ENCODE assay signal across 17 cellular contexts in genomic region chr2:217231724-217232123, GRCh38.
DNase-seq lines count a peak whose midpoint lies in the region; ATAC-seq, FAIRE-seq and TF ChIP-seq lines count a peak whose summit lies in the region.
"Had no signal": no experiment of that assay in that cellular context is flagged by ENCODE, and none has a peak within 500 bp of the region (broad histone marks: within the 10 kb centered on the region; RNA-seq: fewer than 3 reads in every experiment).

No MANE protein-coding gene starts in this region.

- H3K4me3 ChIP-seq in A549 (no peak overlapping the region), ascending aorta (no peak overlapping the region), right lobe of liver (no peak overlapping the region), esophagus squamous epithelium (no peak overlapping the region)
- H3K4me3 ChIP-seq: SJCRH30 had no signal

- intact Hi-C loops in ascending aorta (cut with DNase I) (no loop called here), right lobe of liver (cut with DNase I) (no loop called here), esophagus squamous epithelium (cut with DNase I) (no loop called here)

- no peak for FAIRE-seq in A549 (lab: Jason Lieb, UNC)

- 61% methylated on average over 3 of the region's 3 CpGs for WGBS in A549 (ENCODE audit: missing lambda C conversion rate)
- WGBS in right lobe of liver (ENCODE audit: insufficient coverage, low coverage, low lambda C conversion rate, missing lambda C conversion rate) = 51% methylated on average over 2 of the region's 3 CpGs
- WGBS in esophagus squamous epithelium, 2 donors = 57 to 74% methylated on average over 3 of the region's 3 CpGs

- no peaks in the 10 kb centered on the region for H3K27me3 ChIP-seq in ascending aorta
- H3K27me3 ChIP-seq in right lobe of liver = no peaks in the 10 kb centered on the region
- no peaks in the 10 kb centered on the region for H3K27me3 ChIP-seq in esophagus squamous epithelium
- H3K27me3 ChIP-seq: BE2C, SJCRH30 had no signal

- peak overlapping the region; percentile 9; the same call in 1 of the 3 replicates for H3K4me2 ChIP-seq in A549

- in situ Hi-C loops in G401 (cut with HindIII; ENCODE audit: low sequenced_read_pairs) = no loop called here

- H3K36me3 ChIP-seq in ascending aorta (no peaks in the 10 kb centered on the region), right lobe of liver (no peaks in the 10 kb centered on the region), esophagus squamous epithelium (no peaks in the 10 kb centered on the region)
- H3K36me3 ChIP-seq: BE2C, SJCRH30 had no signal

- POLR2A ChIA-PET in A549 (lab: Yijun Ruan, JAX) = no interaction called here

- CTCF ChIA-PET in A549 (lab: Yijun Ruan, JAX) = no interaction called here

- TF ChIP-seq CTCF in A549 (IDR thresholded peaks at IDR 0.05) (no peak), ascending aorta (IDR thresholded peaks at IDR 0.05) (no peak), right lobe of liver (IDR thresholded peaks at IDR 0.05) (no peak), esophagus squamous epithelium (IDR thresholded peaks at IDR 0.05) (no peak)

- peaks cover 9% of the 10 kb centered on the region; the same call in 1 of the 3 replicates for H3K4me1 ChIP-seq in A549
- H3K4me1 ChIP-seq in ascending aorta = peaks cover 0 to 14% of the 10 kb centered on the region in 2 donors
- H3K4me1 ChIP-seq in right lobe of liver = no peaks in the 10 kb centered on the region
- no peaks in the 10 kb centered on the region for H3K4me1 ChIP-seq in esophagus squamous epithelium
- H3K4me1 ChIP-seq: BE2C had no signal

- H3K9me3 ChIP-seq in A549 (peaks cover 2% of the 10 kb centered on the region; the same call in 1 of the 3 replicates), ascending aorta (no peaks in the 10 kb centered on the region), right lobe of liver (no peaks in the 10 kb centered on the region), esophagus squamous epithelium (no peaks in the 10 kb centered on the region)
- H3K9me3 ChIP-seq: BE2C, SJCRH30 had no signal

- DNase-seq in A549 (ENCODE audit: low read depth in 1 of 2, low spot score in 1 of 2) = no peak
- peak; percentile 58 for DNase-seq in G401 (ENCODE audit: low spot score)
- no peak for DNase-seq in ascending aorta (ENCODE audit: low spot score in 2 of 2)
- DNase-seq in right lobe of liver = no peak
- DNase-seq in stimulated activated CD4-positive, alpha-beta T cell treated with anti-CD3 and anti-CD28 coated beads, Interleukin-2, amount 100 ng/mL, for 24 hours = no peak
- no peak for DNase-seq in esophagus squamous epithelium (lab: John Stamatoyannopoulos, UW)
- DNase-seq in hippocampal formation (lab: John Stamatoyannopoulos, UW) = no peak
- no peak for DNase-seq in NCI-H2081 treated with DMSO at 0.1 percent for 48 hours (lab: John Stamatoyannopoulos, UW)
- DNase-seq: ACHN; BE2C; CD8-positive, alpha-beta memory T cell; Kasumi-1; NCI-H1930; NCI-H2171 treated with DMSO at 0.1 percent for 48 hours; NCI-H510A; NCI-H82; SJCRH30 had no signal

- TF ChIP-seq RAD21 in A549 (conservative IDR thresholded peaks at IDR 0.05 in 1 of 2, IDR thresholded peaks at IDR 0.05 in 1 of 2) = no peak

- no peak overlapping the region for H3K27ac ChIP-seq in A549
- H3K27ac ChIP-seq in ascending aorta = peak overlapping the region; percentile 48 to 68
- no peak overlapping the region for H3K27ac ChIP-seq in right lobe of liver
- H3K27ac ChIP-seq in esophagus squamous epithelium = no peak overlapping the region
- H3K27ac ChIP-seq: SJCRH30 had no signal

- TF ChIP-seq POLR2A in A549 (IDR thresholded peaks at IDR 0.05; ENCODE audit: low read length) (no peak), right lobe of liver (IDR thresholded peaks at IDR 0.05) (no peak), esophagus squamous epithelium (IDR thresholded peaks at IDR 0.05) (no peak)

- no peak for ATAC-seq in A549
- ATAC-seq in right lobe of liver = peak in 3 of 4 donors; percentile 45 to 67 (median 60)

- TF ChIP-seq EP300 in A549 (IDR thresholded peaks at IDR 0.05) = no peak

TF ChIP-seq in A549, 52 proteins besides CTCF, POLR2A, EP300 and RAD21:
- no peak for TF ChIP-seq SMC3 (IDR thresholded peaks at IDR 0.05)
- TF ChIP-seq PHF8 (IDR thresholded peaks at IDR 0.05; ENCODE audit: borderline replicate concordance, low read depth) = no peak

Comparison
In these comparisons a context has a peak if more than half of its experiments do, and no peak if none do; other contexts are left out.
1. ATAC-seq: peak in right lobe of liver (3 of 4); none in A549 (0 of 2).
2. H3K27ac ChIP-seq: peak in ascending aorta (2 of 2); none in A549 (0 of 2), right lobe of liver (0 of 3) and esophagus squamous epithelium (0 of 4).